ENCODE assay signal across 8 cellular contexts in the genomic region with DNA sequence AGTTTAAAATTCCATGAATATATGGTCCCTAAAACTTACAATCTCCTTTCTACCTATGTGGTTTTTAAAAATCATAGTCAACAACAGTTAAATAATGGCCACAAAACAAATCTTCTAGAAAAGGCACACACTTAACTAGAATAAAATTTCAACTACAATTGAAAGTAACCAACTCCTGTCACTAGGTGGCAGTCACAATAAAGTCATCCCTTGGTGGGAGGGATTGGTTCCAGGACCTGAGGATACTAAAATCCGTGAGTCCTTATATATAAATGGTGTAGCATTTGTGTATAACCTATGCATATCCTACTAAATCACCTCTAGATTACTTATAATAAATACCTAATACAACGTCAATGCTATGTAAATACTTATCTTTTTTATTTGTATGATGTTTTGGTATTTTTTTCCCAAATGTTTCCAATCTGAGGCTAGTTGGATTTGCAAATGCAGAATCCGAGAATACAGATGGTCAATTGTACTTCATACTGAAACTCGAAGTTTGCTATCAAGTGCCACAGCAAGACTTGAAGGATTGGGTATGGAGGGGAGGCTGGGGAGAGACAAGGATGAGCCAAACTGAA.
DNase-seq lines count a peak whose midpoint lies in the region; ATAC-seq and TF ChIP-seq lines count a peak whose summit lies in the region.

No MANE protein-coding gene starts in this region.

- H3K4me1 ChIP-seq in mammary epithelial cell (ENCODE audit: insufficient read depth, low read length) = peaks cover 15% of the 10 kb centered on the region

- no peaks in the 10 kb centered on the region for H3K36me3 Mint-ChIP-seq in activated CD4-positive, alpha-beta T cell treated with anti-CD3 and anti-CD28 coated beads, Interleukin-2, amount 10 ng/mL, durations not matched to agents 24 days and 14 days (ENCODE audit: low read depth)

- no peaks in the 10 kb centered on the region for H3K4me1 Mint-ChIP-seq in activated CD4-positive, alpha-beta T cell treated with anti-CD3 and anti-CD28 coated beads, Interleukin-2, amount 10 ng/mL, durations not matched to agents 24 days and 14 days

- H3K4me3 Mint-ChIP-seq in activated CD4-positive, alpha-beta T cell treated with anti-CD3 and anti-CD28 coated beads, Interleukin-2, amount 10 ng/mL, durations not matched to agents 24 days and 14 days = no peak overlapping the region

- no peaks in the 10 kb centered on the region for H3K9me3 ChIP-seq in mammary epithelial cell (replicated peaks; ENCODE audit: insufficient read depth, low read length)

- CTCF ChIA-PET in mammary epithelial cell (lab: Charles Lee; ENCODE audit: low non-redundant PET) = interaction anchor here (0.7 to 1.6 kb wide), 3 partner anchors 9 to 110 kb away, joined by 3 to 18 read pairs (median 4); no protein-coding TSS in a partner anchor

- H3K4me3 ChIP-seq in AG09309 (ENCODE audit: control insufficient read depth, low read depth, low read length) (no peak overlapping the region), mammary epithelial cell (replicated peaks in 1 of 3; ENCODE audit: insufficient read depth in 1 of 3, low read depth in 2 of 3, low read length in 3 of 3) (no peak overlapping the region)

- ATAC-seq in HG02973 (IDR thresholded peaks at IDR 0.05; ENCODE audit: unreplicated experiment) = no peak

- TF ChIP-seq CTCF in AG09309 (IDR thresholded peaks at IDR 0.05; ENCODE audit: control insufficient read depth, insufficient read depth, low read depth, low read length, missing control alignments) (peak; percentile 67), mammary epithelial cell (conservative IDR thresholded peaks at IDR 0.05 in 1 of 2, IDR thresholded peaks at IDR 0.05 in 1 of 2; ENCODE audit: extremely low read depth in 1 of 2, insufficient read depth in 1 of 2, low read depth in 1 of 2, low read length in 2 of 2) (peak; percentile 62 to 65)

- H3K4me2 ChIP-seq in mammary epithelial cell (ENCODE audit: insufficient read depth, low read depth, low read length) = peak overlapping the region; percentile 74

- H2AFZ ChIP-seq in mammary epithelial cell (ENCODE audit: low read depth, low read length) = peak overlapping the region; percentile 82

- no peaks in the 10 kb centered on the region for H3K27me3 ChIP-seq in mammary epithelial cell (ENCODE audit: insufficient read depth, low read length)

- H4K20me1 ChIP-seq in mammary epithelial cell (ENCODE audit: insufficient read depth, low read length) = no peaks in the 10 kb centered on the region

- in situ Hi-C loops in mammary epithelial cell (cut with MboI; ENCODE audit: low sequenced_read_pairs in 2 of 2) = loop anchor here in 1 of 2 donors (10.0 kb wide), 2 partner anchors 53 to 113 kb away; no protein-coding TSS in a partner anchor

- peak overlapping the region; percentile 67 for H3K27ac ChIP-seq in mammary epithelial cell (ENCODE audit: insufficient read depth, low read depth, low read length)

- no peaks in the 10 kb centered on the region for H3K36me3 ChIP-seq in mammary epithelial cell (ENCODE audit: insufficient read depth, low read length)

- intact Hi-C loops in mammary epithelial cell (cut with micrococcal nuclease) = loop anchor here (1.0 to 5.0 kb wide), 3 partner anchors 53 to 195 kb away; no protein-coding TSS in a partner anchor
- intact Hi-C loops in activated CD4-positive, alpha-beta T cell treated with anti-CD3 and anti-CD28 coated beads, Interleukin-2, amount 10 ng/mL, durations not matched to agents 24 days and 14 days (cut with micrococcal nuclease) = no loop called here

- no peaks in the 10 kb centered on the region for H3K9me3 Mint-ChIP-seq in activated CD4-positive, alpha-beta T cell treated with anti-CD3 and anti-CD28 coated beads, Interleukin-2, amount 10 ng/mL, durations not matched to agents 24 days and 14 days

- DNase-seq in AG09309 (ENCODE audit: low read depth) (peak; percentile 14), GM19240 (ENCODE audit: insufficient read length, low spot score) (peak; percentile 22), NCI-H748 (lab: John Stamatoyannopoulos, UW; ENCODE audit: unreplicated experiment) (peak; percentile 48), mammary epithelial cell (peak; percentile 53), kidney tubule cell (ENCODE audit: low spot score) (peak; percentile 60), NCI-H1048 (lab: John Stamatoyannopoulos, UW) (no peak)
- DNase-seq in activated CD4-positive, alpha-beta T cell treated with anti-CD3 and anti-CD28 coated beads, Interleukin-2, amount 10 ng/mL, durations not matched to agents 24 days and 14 days = no peak

- WGBS in mammary epithelial cell (ENCODE audit: low coverage, missing lambda C conversion rate) = 0% methylated on average over 4 of the region's 4 CpGs

- no peaks in the 10 kb centered on the region for H3K79me2 ChIP-seq in mammary epithelial cell (ENCODE audit: insufficient read depth, low read length)

- H3K9ac ChIP-seq in mammary epithelial cell (ENCODE audit: insufficient read depth, low read length) = no peak overlapping the region

- no TSS peak for BruUV-seq in mammary epithelial cell (replicated peaks; lab: Mats Ljungman, UMichigan)

- dilution Hi-C loops in mammary epithelial cell (cut with HindIII; ENCODE audit: low sequenced_read_pairs) = no loop called here

- peaks cover 3% of the 10 kb centered on the region for H3K27me3 Mint-ChIP-seq in activated CD4-positive, alpha-beta T cell treated with anti-CD3 and anti-CD28 coated beads, Interleukin-2, amount 10 ng/mL, durations not matched to agents 24 days and 14 days

- H3K27ac Mint-ChIP-seq in activated CD4-positive, alpha-beta T cell treated with anti-CD3 and anti-CD28 coated beads, Interleukin-2, amount 10 ng/mL, durations not matched to agents 24 days and 14 days = no peak overlapping the region

Comparison
In these comparisons a context has a peak if more than half of its experiments do, and no peak if none do; other contexts are left out.
1. DNase-seq: peak in AG09309 (single experiment), GM19240 (single experiment), NCI-H748 (single experiment), mammary epithelial cell (single experiment) and kidney tubule cell (single experiment); none in NCI-H1048 (single experiment) and activated CD4-positive, alpha-beta T cell treated with anti-CD3 and anti-CD28 coated beads, Interleukin-2, amount 10 ng/mL, durations not matched to agents 24 days and 14 days (single experiment).